In the genomic region with DNA sequence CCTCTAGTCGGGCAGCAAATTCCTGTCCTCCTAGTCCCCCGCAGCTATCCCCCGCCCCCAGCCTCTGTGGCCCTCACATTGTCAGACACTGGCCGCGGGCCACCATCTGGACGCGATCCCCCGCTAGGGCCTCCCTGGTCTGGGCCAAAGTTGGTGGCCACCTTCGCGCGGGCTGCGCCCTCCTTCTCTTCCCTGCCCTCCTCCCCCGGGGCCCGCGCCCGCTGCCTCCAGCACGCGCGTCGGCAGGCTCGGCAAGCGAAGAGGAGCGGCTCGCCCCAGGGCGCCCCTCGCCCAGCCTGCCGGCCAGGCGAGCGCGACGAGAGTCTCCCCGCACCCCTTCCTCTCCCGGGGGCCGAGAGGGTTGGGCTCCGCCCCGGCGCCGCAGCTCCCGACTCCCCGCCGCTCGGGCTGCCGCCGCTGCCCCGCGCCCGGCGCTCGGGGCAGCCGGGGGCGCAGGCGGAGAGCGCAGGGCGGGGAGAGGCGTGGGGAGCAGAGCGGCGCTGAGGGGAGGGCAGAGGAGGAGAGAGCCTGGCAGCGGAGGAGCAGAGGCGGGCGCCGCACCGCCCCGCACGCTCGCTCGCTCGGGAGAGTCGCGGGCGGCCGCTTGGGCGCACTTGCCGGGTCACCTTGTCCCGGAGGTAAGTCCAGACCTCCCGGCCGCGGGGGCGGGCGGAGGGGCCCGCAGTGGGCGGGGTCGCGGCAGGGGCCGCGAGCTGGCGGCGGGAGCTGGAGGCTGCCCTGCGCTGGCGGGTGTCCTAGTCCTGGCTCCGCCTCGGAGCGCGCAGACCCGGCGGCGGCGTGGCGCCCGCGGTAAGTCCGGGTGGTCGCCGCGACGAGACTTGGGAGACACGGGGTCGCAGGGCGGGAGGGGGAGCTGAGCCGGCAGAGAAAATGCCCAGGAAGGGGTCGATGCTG, we compare ENCODE assay signal across 9 cellular contexts. TPM values are rescaled to one million over a fixed set of nuclear protein-coding genes. Genes with fewer than 3 reads are reported as not detected.
DNase-seq lines count a peak whose midpoint lies in the region; ATAC-seq and TF ChIP-seq lines count a peak whose summit lies in the region.
"Had no signal": no experiment of that assay in that cellular context is flagged by ENCODE, and none has a peak within 500 bp of the region (broad histone marks: within the 10 kb centered on the region; RNA-seq: fewer than 3 reads in every experiment).

A gene (plus strand): TSS at position 514 of the 915 bp plus-strand sequence. CDS start 73,469 bp downstream, outside the sequence.

- POLR2A ChIA-PET in Caco-2 (lab: Charles Lee) = no interaction called here

- no peak within 1 kb of the TSS for H3K27ac ChIP-seq in ACC112 (ENCODE audit: low read depth, low read length)
- H3K27ac ChIP-seq in esophagus squamous epithelium = no peak within 1 kb of the TSS
- no peak within 1 kb of the TSS for H3K27ac ChIP-seq in neural progenitor cell

- H2AFZ ChIP-seq in ACC112 (ENCODE audit: low read length, unreplicated experiment) (peak within 1 kb of the TSS; percentile 14), neural progenitor cell (replicated peaks) (peak within 1 kb of the TSS; percentile 96)

- H3K4me1 ChIP-seq in ACC112 (ENCODE audit: control insufficient read depth, insufficient read depth, low read length, unreplicated experiment) = no peaks in the 10 kb centered on the region
- H3K4me1 ChIP-seq in esophagus squamous epithelium = peaks cover 15 to 27% (median 17%) of the 10 kb centered on the region in 3 donors
- H3K4me1 ChIP-seq in neural progenitor cell = peaks cover 16% of the 10 kb centered on the region
- H3K4me1 ChIP-seq in Caco-2 = no peaks in the 10 kb centered on the region

- intact Hi-C loops in esophagus squamous epithelium (cut with DNase I) (no loop called here), Caco-2 (cut with micrococcal nuclease; ENCODE audit: unreplicated experiment) (loop anchor here (10.0 kb wide), 1 partner anchor 95 kb away; no protein-coding TSS in a partner anchor)

- no TSS peak for BruUV-seq in Caco-2 (replicated peaks; lab: Mats Ljungman, UMichigan)

- H3K9ac ChIP-seq in neural progenitor cell = no peak within 1 kb of the TSS

- TF ChIP-seq CTCF in esophagus squamous epithelium (IDR thresholded peaks at IDR 0.05) = no peak
- TF ChIP-seq CTCF in neural progenitor cell (IDR thresholded peaks at IDR 0.05) = no peak
- TF ChIP-seq CTCF in Caco-2 (IDR thresholded peaks at IDR 0.05; ENCODE audit: insufficient read depth in 1 of 2, low read depth in 1 of 2, low read length in 1 of 2, severe bottlenecking in 1 of 2, unreplicated experiment in 1 of 2) = no peak

- H3K4me3 Mint-ChIP-seq in neural progenitor cell = peak within 1 kb of the TSS; percentile 91
- no peak within 1 kb of the TSS for H3K4me3 Mint-ChIP-seq in Caco-2 (ENCODE audit: unreplicated experiment)

- peaks cover 10% of the 10 kb centered on the region for H4K20me1 ChIP-seq in neural progenitor cell (ENCODE audit: low read depth)

- peaks cover 47% of the 10 kb centered on the region for H3K27me3 Mint-ChIP-seq in neural progenitor cell (ENCODE audit: insufficient read depth, low read depth)
- peaks cover 18% of the 10 kb centered on the region for H3K27me3 Mint-ChIP-seq in Caco-2 (ENCODE audit: insufficient read depth, unreplicated experiment)

- H3K79me2 ChIP-seq in ACC112 (ENCODE audit: control insufficient read depth, insufficient read depth, low read length, unreplicated experiment) = no peaks in the 10 kb centered on the region
- H3K79me2 ChIP-seq in neural progenitor cell (ENCODE audit: low read depth) = peaks cover 34% of the 10 kb centered on the region

- WGBS in esophagus squamous epithelium, 2 donors = 5 to 7% methylated on average over 3 to 7 of the region's 110 CpGs

- H3K9me3 ChIP-seq in esophagus squamous epithelium = no peaks in the 10 kb centered on the region
- H3K9me3 ChIP-seq in neural progenitor cell (ENCODE audit: low read depth) = no peaks in the 10 kb centered on the region
- no peaks in the 10 kb centered on the region for H3K9me3 ChIP-seq in Caco-2

- H3K27me3 ChIP-seq in ACC112 (ENCODE audit: insufficient read depth, low read length) (peaks cover 87% of the 10 kb centered on the region), esophagus squamous epithelium (peaks cover 14 to 95% (median 14%) of the 10 kb centered on the region in 4 donors), neural progenitor cell (peaks cover 49% of the 10 kb centered on the region), Caco-2 (replicated peaks; ENCODE audit: control insufficient read depth, insufficient read depth, low read length) (0 out of 2 replicates have a peak, but pooled peaks cover 2% of the 10 kb centered on the region)

- TF ChIP-seq POLR2A in esophagus squamous epithelium (IDR thresholded peaks at IDR 0.05) = no peak

- H3K27ac Mint-ChIP-seq in neural progenitor cell = no peak within 1 kb of the TSS
- H3K27ac Mint-ChIP-seq in Caco-2 (ENCODE audit: unreplicated experiment) = no peak within 1 kb of the TSS

- H3K4me3 ChIP-seq in ACC112 (ENCODE audit: low read depth, low read length) (peak within 1 kb of the TSS; percentile 65), esophagus squamous epithelium (peak within 1 kb of the TSS; percentile 8 to 66 (median 34)), neural progenitor cell (peak within 1 kb of the TSS; percentile 90), Caco-2 (ENCODE audit: low read depth, low read length) (no peak within 1 kb of the TSS)

- H3K4me1 Mint-ChIP-seq in neural progenitor cell = peaks cover 28% of the 10 kb centered on the region
- no peaks in the 10 kb centered on the region for H3K4me1 Mint-ChIP-seq in Caco-2 (ENCODE audit: low read depth, unreplicated experiment)

- H3K36me3 ChIP-seq in ACC112 (ENCODE audit: insufficient read depth, low read length) = no peaks in the 10 kb centered on the region
- H3K36me3 ChIP-seq in esophagus squamous epithelium = no peaks in the 10 kb centered on the region
- H3K36me3 ChIP-seq in neural progenitor cell = no peaks in the 10 kb centered on the region
- H3K36me3 ChIP-seq in Caco-2 (ENCODE audit: control insufficient read depth, insufficient read depth, low read length) = no peaks in the 10 kb centered on the region

- ATAC-seq in GM21515 (IDR thresholded peaks at IDR 0.05; ENCODE audit: unreplicated experiment) = no peak

- peak within 1 kb of the TSS; percentile 99 for H3K4me2 ChIP-seq in neural progenitor cell

- DNase-seq in NCI-H1105 treated with DMSO at 0.1 percent for 48 hours (lab: John Stamatoyannopoulos, UW) = peak; percentile 44
- DNase-seq in esophagus squamous epithelium (lab: John Stamatoyannopoulos, UW) = no peak
- DNase-seq in neural progenitor cell (ENCODE audit: low spot score) = peak; percentile 84
- DNase-seq in COLO668 (lab: John Stamatoyannopoulos, UW; ENCODE audit: unreplicated experiment) = no peak
- no peak for DNase-seq in Caco-2
- no peak for DNase-seq in LoVo (ENCODE audit: low spot score)
- DNase-seq: KBM-7 had no signal

- CTCF ChIA-PET in Caco-2 (lab: Charles Lee) = no interaction called here

- peaks cover 9% of the 10 kb centered on the region for H3F3A ChIP-seq in neural progenitor cell (ENCODE audit: low read depth)

- H3K36me3 Mint-ChIP-seq in neural progenitor cell (no peaks in the 10 kb centered on the region), Caco-2 (ENCODE audit: insufficient read depth, unreplicated experiment) (no peaks in the 10 kb centered on the region)

- H3K9me3 Mint-ChIP-seq in neural progenitor cell = no peaks in the 10 kb centered on the region
- no peaks in the 10 kb centered on the region for H3K9me3 Mint-ChIP-seq in Caco-2 (ENCODE audit: unreplicated experiment)

RNA-seq across cellular contexts. Expression of the gene that starts here (rescaled TPM):
- total RNA-seq in esophagus squamous epithelium (not detected), neural progenitor cell (ENCODE audit: low replicate concordance) (1.0 and 4.7 TPM in 2 replicates), Caco-2 (2022) (not detected in 2 replicates)

Comparison
In these comparisons a context has a peak if more than half of its experiments do, and no peak if none do; other contexts are left out.
1. DNase-seq: peak in NCI-H1105 treated with DMSO at 0.1 percent for 48 hours (single experiment) and neural progenitor cell (single experiment); none in esophagus squamous epithelium (single experiment), COLO668 (single experiment), Caco-2 (0 of 2) and LoVo (single experiment).